In genomic region chr15:80153900-80154299, GRCh38 we compare ENCODE assay signal across 9 cellular contexts. TPM values are rescaled to one million over a fixed set of nuclear protein-coding genes. Genes with fewer than 3 reads are reported as not detected.
DNase-seq lines count a peak whose midpoint lies in the region; ATAC-seq and TF ChIP-seq lines count a peak whose summit lies in the region.
"Had no signal": no experiment of that assay in that cellular context is flagged by ENCODE, and none has a peak within 500 bp of the region (broad histone marks: within the 10 kb centered on the region; RNA-seq: fewer than 3 reads in every experiment).

No MANE protein-coding gene starts in this region.

- H3K36me3 Mint-ChIP-seq in T-helper 1 cell treated with Interleukin-12 subunit alpha and Interleukin-12 subunit beta and Interleukin-4 antibody, amounts not matched to agents 30 μg/mL and 1 μg/mL, for 36 hours (ENCODE audit: low read depth): peaks cover 10% of the 10 kb centered on the region
- H3K36me3 Mint-ChIP-seq in T-cell: no peaks in the 10 kb centered on the region

- no peaks in the 10 kb centered on the region for H3K9me3 Mint-ChIP-seq in T-helper 1 cell treated with Interleukin-12 subunit alpha and Interleukin-12 subunit beta and Interleukin-4 antibody, amounts not matched to agents 30 μg/mL and 1 μg/mL, for 36 hours
- no peaks in the 10 kb centered on the region for H3K9me3 Mint-ChIP-seq in T-cell
- H3K9me3 Mint-ChIP-seq in stimulated activated naive CD8-positive, alpha-beta T cell treated with anti-CD3 and anti-CD28 coated beads, Interleukin-15, amount 100 ng/mL, for 72 hours: no peaks in the 10 kb centered on the region

- DNase-seq in T-helper 1 cell: no peak
- no peak for DNase-seq in T-cell
- no peak for DNase-seq in fibroblast of pulmonary artery (ENCODE audit: low read depth)
- DNase-seq in stimulated activated naive CD8-positive, alpha-beta T cell treated with anti-CD3 and anti-CD28 coated beads, Interleukin-15, amount 100 ng/mL, for 72 hours: no peak
- DNase-seq in NCI-H1436 treated with DMSO at 0.1 percent for 48 hours (lab: John Stamatoyannopoulos, UW): no peak
- DNase-seq: NCI-H1417 treated with DMSO at 0.1 percent for 48 hours had no signal

- peak overlapping the region; percentile 97 for H3K27ac Mint-ChIP-seq in T-helper 1 cell treated with Interleukin-12 subunit alpha and Interleukin-12 subunit beta and Interleukin-4 antibody, amounts not matched to agents 30 μg/mL and 1 μg/mL, for 36 hours
- H3K27ac Mint-ChIP-seq in T-cell: no peak overlapping the region
- peak overlapping the region; percentile 95 to 97 for H3K27ac Mint-ChIP-seq in stimulated activated naive CD8-positive, alpha-beta T cell treated with anti-CD3 and anti-CD28 coated beads, Interleukin-15, amount 100 ng/mL, for 72 hours

- ATAC-seq in T-cell (replicated peaks in 1 of 4) (no peak), HG03439 (IDR thresholded peaks at IDR 0.05; ENCODE audit: unreplicated experiment) (no peak), HG03354 (IDR thresholded peaks at IDR 0.05; ENCODE audit: poor library complexity, severe bottlenecking, unreplicated experiment) (no peak)
- ATAC-seq in stimulated activated naive CD8-positive, alpha-beta T cell treated with anti-CD3 and anti-CD28 coated beads, Interleukin-15, amount 100 ng/mL, for 72 hours: no peak

- H3K4me3 Mint-ChIP-seq in T-helper 1 cell treated with Interleukin-12 subunit alpha and Interleukin-12 subunit beta and Interleukin-4 antibody, amounts not matched to agents 30 μg/mL and 1 μg/mL, for 36 hours: peak overlapping the region; percentile 92
- H3K4me3 Mint-ChIP-seq in T-cell: peak overlapping the region; percentile 83 to 92 (median 90)
- H3K4me3 Mint-ChIP-seq in stimulated activated naive CD8-positive, alpha-beta T cell treated with anti-CD3 and anti-CD28 coated beads, Interleukin-15, amount 100 ng/mL, for 72 hours: peak overlapping the region; percentile 89 to 94

- CTCF ChIA-PET in T-cell (lab: Charles Lee): interaction anchor here in 1 of 2 donors (0.5 kb wide), 1 partner anchor 240 kb away, joined by 3 read pairs; no protein-coding TSS in a partner anchor

- H3K4me3 ChIP-seq in fibroblast of pulmonary artery (replicated peaks; ENCODE audit: low read depth, low read length): peak overlapping the region; percentile 84

- POLR2A ChIA-PET in T-cell (lab: Charles Lee): interaction anchor here in 1 of 2 donors (0.7 kb wide), 1 partner anchor 56 kb away, joined by 3 read pairs; no protein-coding TSS in a partner anchor

- TF ChIP-seq CTCF in fibroblast of pulmonary artery (IDR thresholded peaks at IDR 0.05; ENCODE audit: low read length, missing control alignments): no peak

- H3K4me1 Mint-ChIP-seq in T-helper 1 cell treated with Interleukin-12 subunit alpha and Interleukin-12 subunit beta and Interleukin-4 antibody, amounts not matched to agents 30 μg/mL and 1 μg/mL, for 36 hours (ENCODE audit: low read depth): peaks cover 35% of the 10 kb centered on the region
- H3K4me1 Mint-ChIP-seq in T-cell: peaks cover 15 to 23% (median 21%) of the 10 kb centered on the region in 3 donors
- peaks cover 36% of the 10 kb centered on the region for H3K4me1 Mint-ChIP-seq in stimulated activated naive CD8-positive, alpha-beta T cell treated with anti-CD3 and anti-CD28 coated beads, Interleukin-15, amount 100 ng/mL, for 72 hours

- H3K27me3 Mint-ChIP-seq in T-helper 1 cell treated with Interleukin-12 subunit alpha and Interleukin-12 subunit beta and Interleukin-4 antibody, amounts not matched to agents 30 μg/mL and 1 μg/mL, for 36 hours (ENCODE audit: low read depth): peaks cover 5% of the 10 kb centered on the region
- no peaks in the 10 kb centered on the region for H3K27me3 Mint-ChIP-seq in T-cell
- no peaks in the 10 kb centered on the region for H3K27me3 Mint-ChIP-seq in stimulated activated naive CD8-positive, alpha-beta T cell treated with anti-CD3 and anti-CD28 coated beads, Interleukin-15, amount 100 ng/mL, for 72 hours

RNA-seq across cellular contexts. Expression of gene FAH, which starts 1.1 kb away (rescaled TPM):
- 1 to 10 TPM; 5.2 to 9.4 (median 6.8) TPM for total RNA-seq in T-cell

Comparison
In these comparisons a context has a peak if more than half of its experiments do, and no peak if none do; other contexts are left out.
1. H3K27ac Mint-ChIP-seq: peak in T-helper 1 cell treated with Interleukin-12 subunit alpha and Interleukin-12 subunit beta and Interleukin-4 antibody, amounts not matched to agents 30 μg/mL and 1 μg/mL, for 36 hours (single experiment) and stimulated activated naive CD8-positive, alpha-beta T cell treated with anti-CD3 and anti-CD28 coated beads, Interleukin-15, amount 100 ng/mL, for 72 hours (2 of 2); none in T-cell (0 of 2).
2. Peak in every context shown above with its lines, with median percentiles within 50 percentile points of each other: H3K4me3 Mint-ChIP-seq.